Comparison of ENCODE assay signal across 8 cellular contexts in genomic region chr14:104826197-104826857, GRCh38. TPM values are rescaled to one million over a fixed set of nuclear protein-coding genes. Genes with fewer than 3 reads are reported as not detected.
A peak's percentile ranks its signal among the peaks of the same experiment; 100 is the strongest.
DNase-seq lines count a peak whose midpoint lies in the region; ATAC-seq and TF ChIP-seq lines count a peak whose summit lies in the region.

No MANE protein-coding gene starts in this region.

- DNase-seq in NCI-H1930 (lab: John Stamatoyannopoulos, UW) (peak; percentile 37 to 89), UCSD-AML1 (lab: John Stamatoyannopoulos, UW; ENCODE audit: unreplicated experiment) (peak; percentile 88), body of pancreas (peak; percentile 88 to 94 (median 90)), GF-D8 (lab: John Stamatoyannopoulos, UW) (no peak)

- TF ChIP-seq CTCF in body of pancreas (IDR thresholded peaks at IDR 0.05), result peak; percentile 52 to 97 (median 82)

- H3K9me3 ChIP-seq in body of pancreas (no peaks in the 10 kb centered on the region), iPS-18c (ENCODE audit: control insufficient read depth, insufficient read depth, low read length) (no peaks in the 10 kb centered on the region), skeletal muscle tissue (ENCODE audit: control insufficient read depth in 3 of 3, low read length in 3 of 3) (no peaks in the 10 kb centered on the region)

- ATAC-seq in HG02678 (IDR thresholded peaks at IDR 0.05; ENCODE audit: unreplicated experiment) (peak; percentile 86), body of pancreas (peak; percentile 94)

- intact Hi-C loops in body of pancreas (cut with DNase I), result no loop called here

- H3K9ac ChIP-seq in skeletal muscle tissue (ENCODE audit: low read depth in 1 of 3, low read length in 3 of 3), result peak overlapping the region in 2 of 3 donors; percentile 64 to 72

- TF ChIP-seq POLR2A in body of pancreas (IDR thresholded peaks at IDR 0.05), result no peak

- 3% methylated on average over 12 to 16 of the region's 54 CpGs for WGBS in body of pancreas, 2 donors

- peaks cover 17% of the 10 kb centered on the region for H3K4me1 ChIP-seq in body of pancreas
- peaks cover 4 to 17% (median 14%) of the 10 kb centered on the region in 3 donors for H3K4me1 ChIP-seq in skeletal muscle tissue (ENCODE audit: control insufficient read depth in 3 of 3, insufficient read depth in 3 of 3, low read length in 3 of 3)

- H3K27ac ChIP-seq in body of pancreas (peak overlapping the region in 2 of 4 donors; percentile 33), skeletal muscle tissue (ENCODE audit: low read depth, low read length) (no peak overlapping the region)

- H3K27me3 ChIP-seq in body of pancreas (no peaks in the 10 kb centered on the region), skeletal muscle tissue (ENCODE audit: control insufficient read depth in 3 of 3, insufficient read depth in 3 of 3, low read length in 3 of 3) (peaks cover 0 to 24% (median 14%) of the 10 kb centered on the region in 3 donors)

- H3K36me3 ChIP-seq in body of pancreas (replicated peaks in 1 of 2; ENCODE audit: insufficient read depth in 1 of 2, low read depth in 2 of 2) (no peaks in the 10 kb centered on the region), skeletal muscle tissue (ENCODE audit: control insufficient read depth in 3 of 3, insufficient read depth in 3 of 3, low read length in 3 of 3) (no peaks in the 10 kb centered on the region)

- peak overlapping the region; percentile 62; the same call in 1 of the 2 replicates for H3K4me3 ChIP-seq in GM08714 (ENCODE audit: low read length)
- H3K4me3 ChIP-seq in body of pancreas, result peak overlapping the region; percentile 15 to 48
- peak overlapping the region; percentile 81 for H3K4me3 ChIP-seq in iPS-18c (ENCODE audit: insufficient read depth, low read depth, low read length)
- H3K4me3 ChIP-seq in skeletal muscle tissue (ENCODE audit: low read length in 3 of 3), result peak overlapping the region; percentile 73 to 75 (median 74)

RNA-seq across cellular contexts. Expression of gene ZBTB42, which starts 25.4 kb away (rescaled TPM):
- total RNA-seq in body of pancreas (10 to 100 TPM; 10.6 to 21.8 TPM), skeletal muscle tissue (3.7 TPM)

RNA-seq across cellular contexts. Expression of gene AKT1, which starts 30.8 kb away (rescaled TPM):
- total RNA-seq in body of pancreas (100 to 1,000 TPM in 1 of 2 donors, 10 to 100 TPM in 1; 74.2 to 151 TPM), skeletal muscle tissue (151 TPM)

RNA-seq across cellular contexts. Expression of gene CEP170B, which starts 38.7 kb away (rescaled TPM):
- total RNA-seq in body of pancreas (10 to 100 TPM; 23.6 to 41.9 TPM), skeletal muscle tissue (1.6 TPM)
